In the genomic region with DNA sequence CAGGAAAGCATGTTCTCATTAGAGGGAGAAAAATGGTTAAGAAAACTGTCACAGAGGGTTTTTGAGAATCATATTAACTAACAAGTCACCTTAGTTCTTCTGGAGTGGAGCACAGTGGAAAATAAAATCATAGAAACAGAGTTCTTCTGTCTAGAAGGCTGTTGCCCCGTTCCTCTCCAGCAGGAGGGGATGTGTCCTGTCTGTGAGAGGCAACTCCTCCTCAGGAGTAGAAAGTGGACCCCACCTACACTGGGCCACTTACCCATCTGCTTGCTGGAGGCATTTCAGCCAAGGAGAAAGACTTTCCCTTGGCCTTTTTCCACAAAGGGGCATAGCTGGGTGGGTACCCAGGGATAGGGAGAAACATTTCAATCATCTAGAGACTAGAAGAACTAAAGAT, we compare ENCODE assay signal across 8 cellular contexts.
DNase-seq lines count a peak whose midpoint lies in the region; FAIRE-seq and TF ChIP-seq lines count a peak whose summit lies in the region.

No MANE protein-coding gene starts in this region.

- FAIRE-seq in astrocyte (lab: Jason Lieb, UNC) = no peak

- no peaks in the 10 kb centered on the region for H3F3A ChIP-seq in OCI-LY1 (ENCODE audit: insufficient read depth, low read length)

- TF ChIP-seq CTCF in OCI-LY1 (IDR thresholded peaks at IDR 0.05; ENCODE audit: low read length) (peak; percentile 59), astrocyte (IDR thresholded peaks at IDR 0.05; ENCODE audit: insufficient read depth, low read depth, low read length) (peak; percentile 52), osteoblast (IDR thresholded peaks at IDR 0.05; ENCODE audit: extremely low read depth, low read depth, low read length) (peak; percentile 72)

- no peaks in the 10 kb centered on the region for H3K36me3 Mint-ChIP-seq in astrocyte (ENCODE audit: low read depth, unreplicated experiment)

- no peaks in the 10 kb centered on the region for H3K27me3 ChIP-seq in OCI-LY1 (ENCODE audit: insufficient read depth, low read length)
- peaks cover 2% of the 10 kb centered on the region for H3K27me3 ChIP-seq in astrocyte (ENCODE audit: insufficient read depth, low read length)
- H3K27me3 ChIP-seq in osteoblast (ENCODE audit: insufficient read depth, low read length) = peaks cover 2% of the 10 kb centered on the region

- CTCF ChIA-PET in HEK293T (lab: Yijun Ruan, JAX) = no interaction called here

- H4K20me1 ChIP-seq in OCI-LY1 (ENCODE audit: insufficient read depth, low read length) (no peaks in the 10 kb centered on the region), astrocyte (ENCODE audit: insufficient read depth, low read length) (no peaks in the 10 kb centered on the region), osteoblast (ENCODE audit: insufficient read depth, low read length) (no peaks in the 10 kb centered on the region)

- H3K9me2 ChIP-seq in OCI-LY1 (ENCODE audit: low read depth, low read length) = no peaks in the 10 kb centered on the region

- H3K4me2 ChIP-seq in OCI-LY1 (ENCODE audit: low read length) (no peak overlapping the region), astrocyte (ENCODE audit: low read length) (no peak overlapping the region), osteoblast (ENCODE audit: insufficient read depth, low read length) (no peak overlapping the region)

- no peaks in the 10 kb centered on the region for H3K4me1 ChIP-seq in OCI-LY1 (ENCODE audit: insufficient read depth, low read length, severe bottlenecking)
- no peaks in the 10 kb centered on the region for H3K4me1 ChIP-seq in astrocyte (ENCODE audit: insufficient read depth, low read length)
- H3K4me1 ChIP-seq in osteoblast (ENCODE audit: insufficient read depth, low read length) = no peaks in the 10 kb centered on the region

- H3K9ac ChIP-seq in OCI-LY1 (ENCODE audit: low read length) (no peak overlapping the region), astrocyte (ENCODE audit: low read length) (no peak overlapping the region)

- H3K27ac Mint-ChIP-seq in astrocyte (ENCODE audit: unreplicated experiment) = no peak overlapping the region

- H2AFZ ChIP-seq in OCI-LY1 (ENCODE audit: low read length) (no peak overlapping the region), astrocyte (ENCODE audit: low read depth, low read length) (no peak overlapping the region), osteoblast (ENCODE audit: low read length) (no peak overlapping the region)

- H3K27me3 Mint-ChIP-seq in astrocyte (ENCODE audit: low read depth, unreplicated experiment) = peaks cover 2% of the 10 kb centered on the region

- H3K4me3 ChIP-seq in OCI-LY1 (ENCODE audit: low read depth, low read length, poor library complexity, severe bottlenecking) (no peak overlapping the region), astrocyte (ENCODE audit: insufficient read depth, low read depth, low read length) (no peak overlapping the region), osteoblast (ENCODE audit: insufficient read depth, low read length) (no peak overlapping the region)

- H3K9me3 Mint-ChIP-seq in astrocyte (ENCODE audit: unreplicated experiment) = no peaks in the 10 kb centered on the region

- POLR2A ChIA-PET in HEK293T (lab: Yijun Ruan, JAX) = no interaction called here

- no peaks in the 10 kb centered on the region for H3K4me1 Mint-ChIP-seq in astrocyte (ENCODE audit: low read depth, unreplicated experiment)

- peak; percentile 28 for DNase-seq in activated CD8-positive, alpha-beta memory T cell treated with anti-CD3 and anti-CD28 coated beads, Interleukin-2, amount 50 U/mL, for 4 hours
- no peak for DNase-seq in activated CD8-positive, alpha-beta memory T cell treated with anti-CD3 and anti-CD28 coated beads, Interleukin-2, amount 50 U/mL, for 48 hours
- DNase-seq in HEK293T (ENCODE audit: extremely low spot score) (peak; percentile 65), astrocyte (ENCODE audit: low read depth) (no peak), osteoblast (ENCODE audit: insufficient read length, low spot score, missing footprints) (peak; percentile 81), cerebellar nuclear complex (lab: John Stamatoyannopoulos, UW) (no peak), NCI-H748 (lab: John Stamatoyannopoulos, UW; ENCODE audit: unreplicated experiment) (no peak)

- no peaks in the 10 kb centered on the region for H3K36me3 ChIP-seq in OCI-LY1 (ENCODE audit: insufficient read depth, low read length)
- H3K36me3 ChIP-seq in astrocyte (ENCODE audit: insufficient read depth, low read length) = no peaks in the 10 kb centered on the region
- H3K36me3 ChIP-seq in osteoblast (ENCODE audit: insufficient read depth, low read length) = no peaks in the 10 kb centered on the region

- H3K9me3 ChIP-seq in OCI-LY1 (ENCODE audit: low read length) (no peaks in the 10 kb centered on the region), astrocyte (ENCODE audit: insufficient read depth, low read depth, low read length) (no peaks in the 10 kb centered on the region), osteoblast (ENCODE audit: low read depth, low read length) (no peaks in the 10 kb centered on the region)

- H3K79me2 ChIP-seq in OCI-LY1 (ENCODE audit: insufficient read depth, low read length) (no peaks in the 10 kb centered on the region), astrocyte (ENCODE audit: insufficient read depth, low read length) (no peaks in the 10 kb centered on the region), osteoblast (ENCODE audit: insufficient read depth, low read length) (no peaks in the 10 kb centered on the region)

- H3K4me3 Mint-ChIP-seq in astrocyte (ENCODE audit: unreplicated experiment) = no peak overlapping the region

- no peak overlapping the region for H3K27ac ChIP-seq in OCI-LY1 (ENCODE audit: low read depth, low read length, poor library complexity, severe bottlenecking)
- H3K27ac ChIP-seq in astrocyte (ENCODE audit: low read depth, low read length) = no peak overlapping the region
- H3K27ac ChIP-seq in osteoblast (ENCODE audit: low read depth, low read length) = no peak overlapping the region

TF ChIP-seq in HEK293T, 16 proteins besides CTCF, POLR2A, EP300 and RAD21:
- no peak for TF ChIP-seq ELF4 (IDR thresholded peaks at IDR 0.05)
- TF ChIP-seq FOXA1 (IDR thresholded peaks at IDR 0.05) = no peak
- no peak for TF ChIP-seq LEF1 (IDR thresholded peaks at IDR 0.05; ENCODE audit: borderline replicate concordance)
- TF ChIP-seq CTBP1 (IDR thresholded peaks at IDR 0.05; ENCODE audit: borderline replicate concordance) = no peak
- no peak for TF ChIP-seq TARDBP (IDR thresholded peaks at IDR 0.05)
- TF ChIP-seq FOXK2 (IDR thresholded peaks at IDR 0.05) = no peak
- TF ChIP-seq NFRKB (IDR thresholded peaks at IDR 0.05) = no peak
- no peak for TF ChIP-seq SP1 (IDR thresholded peaks at IDR 0.05)
- no peak for TF ChIP-seq FOXM1 (IDR thresholded peaks at IDR 0.05; ENCODE audit: borderline replicate concordance)
- TF ChIP-seq SUZ12 (IDR thresholded peaks at IDR 0.05) = no peak
- no peak for TF ChIP-seq ZNF384 (IDR thresholded peaks at IDR 0.05)
- TF ChIP-seq L3MBTL2 (conservative IDR thresholded peaks at IDR 0.05) = no peak
- no peak for TF ChIP-seq ARNT (IDR thresholded peaks at IDR 0.05)
- TF ChIP-seq, protein P1, sequence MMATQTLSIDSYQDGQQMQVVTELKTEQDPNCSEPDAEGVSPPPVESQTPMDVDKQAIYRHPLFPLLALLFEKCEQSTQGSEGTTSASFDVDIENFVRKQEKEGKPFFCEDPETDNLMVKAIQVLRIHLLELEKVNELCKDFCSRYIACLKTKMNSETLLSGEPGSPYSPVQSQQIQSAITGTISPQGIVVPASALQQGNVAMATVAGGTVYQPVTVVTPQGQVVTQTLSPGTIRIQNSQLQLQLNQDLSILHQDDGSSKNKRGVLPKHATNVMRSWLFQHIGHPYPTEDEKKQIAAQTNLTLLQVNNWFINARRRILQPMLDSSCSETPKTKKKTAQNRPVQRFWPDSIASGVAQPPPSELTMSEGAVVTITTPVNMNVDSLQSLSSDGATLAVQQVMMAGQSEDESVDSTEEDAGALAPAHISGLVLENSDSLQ (IDR thresholded peaks at IDR 0.05) = no peak
- no peak for TF ChIP-seq BHLHE40 (IDR thresholded peaks at IDR 0.05; ENCODE audit: borderline replicate concordance)
- TF ChIP-seq HDGF (IDR thresholded peaks at IDR 0.05; ENCODE audit: borderline replicate concordance) = no peak
TF ChIP-seq in HEK293T: peak in this region for 0.

Comparison
In these comparisons a context has a peak if more than half of its experiments do, and no peak if none do; other contexts are left out.
1. DNase-seq: peak in activated CD8-positive, alpha-beta memory T cell treated with anti-CD3 and anti-CD28 coated beads, Interleukin-2, amount 50 U/mL, for 4 hours (single experiment), HEK293T (single experiment) and osteoblast (single experiment); none in activated CD8-positive, alpha-beta memory T cell treated with anti-CD3 and anti-CD28 coated beads, Interleukin-2, amount 50 U/mL, for 48 hours (single experiment), astrocyte (single experiment), cerebellar nuclear complex (0 of 2) and NCI-H748 (single experiment).
2. Peak in every context shown above with its lines, with median percentiles within 50 percentile points of each other: CTCF ChIP-seq.